In the genomic region with DNA sequence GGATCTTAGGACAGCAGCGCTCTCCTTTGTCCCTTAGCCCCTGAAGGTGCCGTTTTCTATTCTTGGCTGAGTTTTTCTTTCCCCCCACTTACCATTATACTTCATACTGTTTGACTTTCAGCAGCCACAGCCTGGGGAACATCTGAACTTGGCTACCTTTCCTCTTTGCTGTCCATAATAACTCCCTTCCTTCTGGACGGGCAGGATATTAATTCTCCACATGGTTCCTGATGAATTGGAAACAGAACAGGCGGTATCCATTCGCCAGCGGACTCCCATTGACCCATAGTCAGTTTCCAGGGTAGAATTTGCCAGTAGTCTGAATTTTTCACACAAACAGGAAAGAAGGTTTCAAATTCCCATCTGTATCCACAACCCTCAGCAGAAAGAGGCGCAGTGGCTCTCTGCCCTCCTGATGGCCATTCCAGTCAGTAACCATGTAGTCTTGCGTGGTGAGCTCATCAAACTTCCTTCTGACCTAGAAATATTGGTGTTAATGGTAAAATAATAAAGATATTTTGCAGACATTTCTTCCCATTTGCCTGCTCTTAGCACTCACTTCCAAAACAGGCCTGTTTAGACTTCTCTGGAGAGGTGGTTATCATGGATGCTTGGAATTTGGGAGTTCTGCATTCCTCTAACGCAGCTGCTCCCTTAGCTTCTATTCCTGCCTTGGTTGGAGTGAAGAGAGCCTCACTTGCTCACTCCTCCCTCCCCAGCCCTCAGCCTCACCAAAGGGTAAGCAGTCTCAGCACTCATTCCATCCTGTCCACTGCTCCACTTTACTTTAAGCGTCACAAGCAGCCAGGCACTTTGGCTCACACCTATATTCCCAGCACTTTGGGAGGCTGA, we compare ENCODE assay signal across 18 cellular contexts.
DNase-seq lines count a peak whose midpoint lies in the region; ATAC-seq lines count a peak whose summit lies in the region.
"Had no signal": no experiment of that assay in that cellular context is flagged by ENCODE, and none has a peak within 500 bp of the region (broad histone marks: within the 10 kb centered on the region; RNA-seq: fewer than 3 reads in every experiment).

No MANE protein-coding gene starts in this region.

- H3K27me3 ChIP-seq in trophoblast cell (ENCODE audit: insufficient read depth, low read length) (no peaks in the 10 kb centered on the region), aorta (ENCODE audit: control insufficient read depth in 1 of 2, insufficient read depth in 2 of 2, low read length in 1 of 2) (no peaks in the 10 kb centered on the region)

- H3K27ac ChIP-seq in trophoblast cell (ENCODE audit: low read depth, low read length) = no peak overlapping the region
- H3K27ac ChIP-seq in aorta (ENCODE audit: low read depth in 1 of 2, low read length in 2 of 2) = no peak overlapping the region
- H3K27ac ChIP-seq: HL-60, KMS-11, SJSA1 had no signal

- H2BK12ac ChIP-seq in trophoblast cell (ENCODE audit: low read length) = no peak overlapping the region

- H3K4me3 ChIP-seq in trophoblast cell (ENCODE audit: low read depth, low read length) (no peak overlapping the region), aorta (ENCODE audit: low read length in 2 of 2) (no peak overlapping the region)
- H3K4me3 ChIP-seq: SJSA1 had no signal

- no peak for ATAC-seq in aorta (ENCODE audit: low FRiP score)

- H2BK5ac ChIP-seq in trophoblast cell (ENCODE audit: low read depth, low read length, poor library complexity) = no peak overlapping the region

- no peak overlapping the region for H3K14ac ChIP-seq in trophoblast cell (ENCODE audit: low read length)

- H4K91ac ChIP-seq in trophoblast cell (ENCODE audit: low read depth, low read length) = no peak overlapping the region

- no peaks in the 10 kb centered on the region for H3K36me3 ChIP-seq in trophoblast cell (ENCODE audit: control insufficient read depth in 1 of 2, insufficient read depth in 2 of 2, low read length in 2 of 2)
- H3K36me3 ChIP-seq in aorta (ENCODE audit: control insufficient read depth in 1 of 2, insufficient read depth in 2 of 2, low read length in 1 of 2) = no peaks in the 10 kb centered on the region
- H3K36me3 ChIP-seq: SJSA1 had no signal

- H4K8ac ChIP-seq in trophoblast cell (ENCODE audit: low read depth, low read length) = no peak overlapping the region

- no peak overlapping the region for H3K4ac ChIP-seq in trophoblast cell (ENCODE audit: low read depth, low read length)

- no peak overlapping the region for H3K9ac ChIP-seq in trophoblast cell (ENCODE audit: low read length)
- H3K9ac ChIP-seq: KMS-11 had no signal

- DNase-seq in NCI-H146 (lab: John Stamatoyannopoulos, UW) (peak; percentile 7), NCI-H146 treated with DMSO at 0.1 percent for 48 hours (lab: John Stamatoyannopoulos, UW; ENCODE audit: unreplicated experiment) (no peak), NCI-H69 (lab: John Stamatoyannopoulos, UW) (peak; percentile 70), dermis microvascular lymphatic vessel endothelial cell (ENCODE audit: low read depth in 2 of 2) (peak; percentile 40 to 51), trophoblast cell (peak; percentile 22 to 58), aorta (no peak), retina (no peak)
- DNase-seq: GF-D8, MV-4-11, NCI-H1436, NCI-H2029 treated with DMSO at 0.1 percent for 48 hours, NCI-H2171, NCI-H446 treated with DMSO at 0.1 percent for 48 hours, NCI-H774, RPMI8226 had no signal

- no peak overlapping the region for H2AK5ac ChIP-seq in trophoblast cell (ENCODE audit: low read length)

- H3K18ac ChIP-seq in trophoblast cell (ENCODE audit: low read length) = no peak overlapping the region

- no peaks in the 10 kb centered on the region for H3K79me2 ChIP-seq in trophoblast cell (ENCODE audit: control insufficient read depth, insufficient read depth, low read length, poor library complexity)

- H4K12ac ChIP-seq in trophoblast cell (ENCODE audit: low read depth, low read length) = no peak overlapping the region

- H3K79me1 ChIP-seq in trophoblast cell (ENCODE audit: low read length) = no peaks in the 10 kb centered on the region

- H2BK120ac ChIP-seq in trophoblast cell (ENCODE audit: insufficient read depth, low read length, poor library complexity) = no peak overlapping the region

- H3K4me1 ChIP-seq in trophoblast cell (ENCODE audit: control insufficient read depth in 1 of 2, insufficient read depth in 2 of 2, low read length in 2 of 2) = peaks cover 0 to 3% of the 10 kb centered on the region in 2 experiments
- no peaks in the 10 kb centered on the region for H3K4me1 ChIP-seq in aorta (ENCODE audit: control insufficient read depth in 1 of 2, insufficient read depth in 2 of 2, low read length in 2 of 2)
- H3K4me1 ChIP-seq: SJSA1 had no signal

- no CpG with 5 or more reads among the region's 10 CpGs for whole genome bisulfite sequencing in trophoblast cell (ENCODE audit: extremely low coverage, insufficient coverage, insufficient read length)
- 78 to 81% methylated on average over 10 of the region's 10 CpGs for WGBS in aorta, 2 donors

- H2AFZ ChIP-seq in trophoblast cell (ENCODE audit: insufficient read depth, low read length, poor library complexity) = no peak overlapping the region

- no peak overlapping the region for H3K23ac ChIP-seq in trophoblast cell (ENCODE audit: low read length)

- H3K9me3 ChIP-seq in trophoblast cell (ENCODE audit: insufficient read depth, low read depth, low read length) = no peaks in the 10 kb centered on the region
- H3K9me3 ChIP-seq in aorta (ENCODE audit: control insufficient read depth, low read length) = no peaks in the 10 kb centered on the region
- H3K9me3 ChIP-seq: SJSA1 had no signal

- H3K4me2 ChIP-seq in trophoblast cell (ENCODE audit: low read length) = no peak overlapping the region
- H3K4me2 ChIP-seq: KMS-11 had no signal

- intact Hi-C loops in aorta (cut with DNase I) = no loop called here

Comparison
In these comparisons a context has a peak if more than half of its experiments do, and no peak if none do; other contexts are left out.
1. DNase-seq: peak in NCI-H146 (single experiment), NCI-H69 (single experiment), dermis microvascular lymphatic vessel endothelial cell (2 of 2) and trophoblast cell (2 of 2); none in NCI-H146 treated with DMSO at 0.1 percent for 48 hours (single experiment), aorta (0 of 2) and retina (single experiment).